ENCODE assay signal across 1 cellular context in the genomic region with DNA sequence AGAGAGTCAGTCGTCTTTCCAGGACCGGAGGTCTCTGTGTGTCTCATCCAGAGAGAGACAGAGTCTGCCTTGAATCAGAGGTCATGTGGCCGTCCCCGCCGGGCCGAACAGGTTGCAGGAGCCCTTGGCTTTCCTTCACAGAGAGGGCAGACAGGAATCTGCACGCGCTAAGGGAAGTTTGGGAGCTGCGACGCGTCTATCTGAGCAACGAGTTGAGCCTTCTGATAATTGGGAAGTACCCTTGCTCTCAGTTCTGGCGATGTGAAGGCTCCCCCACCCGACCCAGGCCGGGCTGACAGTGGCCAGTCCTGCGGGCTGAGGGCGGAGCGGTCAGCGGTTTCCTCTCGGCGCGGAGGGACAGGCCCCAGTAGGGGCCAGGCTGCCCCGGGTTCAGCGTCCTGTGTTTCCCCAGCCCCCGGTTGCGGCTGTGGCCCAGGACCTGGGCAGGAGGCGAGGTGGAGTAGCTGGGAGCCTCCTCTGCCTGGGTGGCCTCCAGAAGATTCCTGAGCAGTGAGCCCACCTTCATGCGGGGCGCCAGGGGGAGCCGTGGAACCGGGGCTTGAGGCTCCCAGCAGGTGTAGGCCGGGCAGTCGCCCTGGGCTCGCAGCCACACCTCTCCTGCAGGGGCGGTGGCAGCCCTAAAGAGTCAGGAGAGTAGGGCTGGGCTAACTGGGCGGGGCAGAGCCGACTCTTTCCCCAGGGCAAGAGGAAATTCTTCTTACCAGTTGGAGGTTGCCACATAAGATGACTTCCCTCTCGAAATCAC.
TF ChIP-seq lines count a peak whose summit lies in the region.

No MANE protein-coding gene starts in this region.

TF ChIP-seq in HepG2, 621 proteins besides CTCF, POLR2A, EP300 and RAD21 (continues in another document):
- peak; percentile 35 for TF ChIP-seq AGO2 (optimal IDR thresholded peaks at IDR 0.05; ENCODE audit: low read depth, low read length)
- TF ChIP-seq KLF11 (CRISPR knock-in tag; IDR thresholded peaks at IDR 0.05), result no peak
- TF ChIP-seq PHB2 (IDR thresholded peaks at IDR 0.05; ENCODE audit: partially characterized antibody), result no peak
- no peak for TF ChIP-seq GATAD1 (CRISPR knock-in tag; IDR thresholded peaks at IDR 0.05)
- no peak; the same call in 1 of the 2 replicates for TF ChIP-seq KDM2A (CRISPR knock-in tag; IDR thresholded peaks at IDR 0.05; ENCODE audit: borderline replicate concordance, low read depth)
- TF ChIP-seq, protein P1, sequence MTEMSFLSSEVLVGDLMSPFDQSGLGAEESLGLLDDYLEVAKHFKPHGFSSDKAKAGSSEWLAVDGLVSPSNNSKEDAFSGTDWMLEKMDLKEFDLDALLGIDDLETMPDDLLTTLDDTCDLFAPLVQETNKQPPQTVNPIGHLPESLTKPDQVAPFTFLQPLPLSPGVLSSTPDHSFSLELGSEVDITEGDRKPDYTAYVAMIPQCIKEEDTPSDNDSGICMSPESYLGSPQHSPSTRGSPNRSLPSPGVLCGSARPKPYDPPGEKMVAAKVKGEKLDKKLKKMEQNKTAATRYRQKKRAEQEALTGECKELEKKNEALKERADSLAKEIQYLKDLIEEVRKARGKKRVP (CRISPR knock-in tag; IDR thresholded peaks at IDR 0.05), result no peak
- no peak for TF ChIP-seq ZNF138 (CRISPR knock-in tag; IDR thresholded peaks at IDR 0.05; ENCODE audit: low read depth)
- no peak for TF ChIP-seq ZNF703 (CRISPR knock-in tag; IDR thresholded peaks at IDR 0.05; ENCODE audit: borderline replicate concordance)
- 0 out of 2 replicates have a peak, but pooled peaks have one; percentile 18 for TF ChIP-seq MYC (CRISPR knock-in tag; IDR thresholded peaks at IDR 0.05; ENCODE audit: borderline replicate concordance)
- TF ChIP-seq ZMYM4 (CRISPR knock-in tag; IDR thresholded peaks at IDR 0.05), result no peak
- no peak for TF ChIP-seq ASH2L (IDR thresholded peaks at IDR 0.05; ENCODE audit: insufficient read length, low read depth, low read length)
- no peak for TF ChIP-seq ZNF430 (CRISPR knock-in tag; IDR thresholded peaks at IDR 0.05)
- TF ChIP-seq ZZZ3 (CRISPR knock-in tag; IDR thresholded peaks at IDR 0.05; ENCODE audit: borderline replicate concordance), result no peak
- TF ChIP-seq, protein P2, sequence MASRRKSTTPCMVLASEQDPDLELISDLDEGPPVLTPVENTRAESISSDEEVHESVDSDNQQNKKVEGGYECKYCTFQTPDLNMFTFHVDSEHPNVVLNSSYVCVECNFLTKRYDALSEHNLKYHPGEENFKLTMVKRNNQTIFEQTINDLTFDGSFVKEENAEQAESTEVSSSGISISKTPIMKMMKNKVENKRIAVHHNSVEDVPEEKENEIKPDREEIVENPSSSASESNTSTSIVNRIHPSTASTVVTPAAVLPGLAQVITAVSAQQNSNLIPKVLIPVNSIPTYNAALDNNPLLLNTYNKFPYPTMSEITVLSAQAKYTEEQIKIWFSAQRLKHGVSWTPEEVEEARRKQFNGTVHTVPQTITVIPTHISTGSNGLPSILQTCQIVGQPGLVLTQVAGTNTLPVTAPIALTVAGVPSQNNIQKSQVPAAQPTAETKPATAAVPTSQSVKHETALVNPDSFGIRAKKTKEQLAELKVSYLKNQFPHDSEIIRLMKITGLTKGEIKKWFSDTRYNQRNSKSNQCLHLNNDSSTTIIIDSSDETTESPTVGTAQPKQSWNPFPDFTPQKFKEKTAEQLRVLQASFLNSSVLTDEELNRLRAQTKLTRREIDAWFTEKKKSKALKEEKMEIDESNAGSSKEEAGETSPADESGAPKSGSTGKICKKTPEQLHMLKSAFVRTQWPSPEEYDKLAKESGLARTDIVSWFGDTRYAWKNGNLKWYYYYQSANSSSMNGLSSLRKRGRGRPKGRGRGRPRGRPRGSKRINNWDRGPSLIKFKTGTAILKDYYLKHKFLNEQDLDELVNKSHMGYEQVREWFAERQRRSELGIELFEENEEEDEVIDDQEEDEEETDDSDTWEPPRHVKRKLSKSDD (CRISPR knock-in tag; IDR thresholded peaks at IDR 0.05; ENCODE audit: low read depth), result no peak
- TF ChIP-seq RFXAP (CRISPR knock-in tag; IDR thresholded peaks at IDR 0.05; ENCODE audit: borderline replicate concordance), result no peak
- TF ChIP-seq, protein P3, sequence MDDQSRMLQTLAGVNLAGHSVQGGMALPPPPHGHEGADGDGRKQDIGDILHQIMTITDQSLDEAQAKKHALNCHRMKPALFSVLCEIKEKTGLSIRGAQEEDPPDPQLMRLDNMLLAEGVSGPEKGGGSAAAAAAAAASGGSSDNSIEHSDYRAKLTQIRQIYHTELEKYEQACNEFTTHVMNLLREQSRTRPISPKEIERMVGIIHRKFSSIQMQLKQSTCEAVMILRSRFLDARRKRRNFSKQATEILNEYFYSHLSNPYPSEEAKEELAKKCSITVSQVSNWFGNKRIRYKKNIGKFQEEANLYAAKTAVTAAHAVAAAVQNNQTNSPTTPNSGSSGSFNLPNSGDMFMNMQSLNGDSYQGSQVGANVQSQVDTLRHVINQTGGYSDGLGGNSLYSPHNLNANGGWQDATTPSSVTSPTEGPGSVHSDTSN (CRISPR knock-in tag; IDR thresholded peaks at IDR 0.05; ENCODE audit: borderline replicate concordance), result no peak
- no peak for TF ChIP-seq FOXO1 (CRISPR knock-in tag; IDR thresholded peaks at IDR 0.05)
- no peak for TF ChIP-seq ZNF816 (CRISPR knock-in tag; IDR thresholded peaks at IDR 0.05; ENCODE audit: borderline replicate concordance)
- TF ChIP-seq SNAI1 (CRISPR knock-in tag; IDR thresholded peaks at IDR 0.05; ENCODE audit: borderline replicate concordance), result no peak
- peak; percentile 23 for TF ChIP-seq ZFP36 (IDR thresholded peaks at IDR 0.05; ENCODE audit: borderline replicate concordance, low read depth, low read length, partially characterized antibody)
- peak; percentile 88 for TF ChIP-seq ZBTB33 (CRISPR knock-in tag; IDR thresholded peaks at IDR 0.05)
- TF ChIP-seq, protein P4, sequence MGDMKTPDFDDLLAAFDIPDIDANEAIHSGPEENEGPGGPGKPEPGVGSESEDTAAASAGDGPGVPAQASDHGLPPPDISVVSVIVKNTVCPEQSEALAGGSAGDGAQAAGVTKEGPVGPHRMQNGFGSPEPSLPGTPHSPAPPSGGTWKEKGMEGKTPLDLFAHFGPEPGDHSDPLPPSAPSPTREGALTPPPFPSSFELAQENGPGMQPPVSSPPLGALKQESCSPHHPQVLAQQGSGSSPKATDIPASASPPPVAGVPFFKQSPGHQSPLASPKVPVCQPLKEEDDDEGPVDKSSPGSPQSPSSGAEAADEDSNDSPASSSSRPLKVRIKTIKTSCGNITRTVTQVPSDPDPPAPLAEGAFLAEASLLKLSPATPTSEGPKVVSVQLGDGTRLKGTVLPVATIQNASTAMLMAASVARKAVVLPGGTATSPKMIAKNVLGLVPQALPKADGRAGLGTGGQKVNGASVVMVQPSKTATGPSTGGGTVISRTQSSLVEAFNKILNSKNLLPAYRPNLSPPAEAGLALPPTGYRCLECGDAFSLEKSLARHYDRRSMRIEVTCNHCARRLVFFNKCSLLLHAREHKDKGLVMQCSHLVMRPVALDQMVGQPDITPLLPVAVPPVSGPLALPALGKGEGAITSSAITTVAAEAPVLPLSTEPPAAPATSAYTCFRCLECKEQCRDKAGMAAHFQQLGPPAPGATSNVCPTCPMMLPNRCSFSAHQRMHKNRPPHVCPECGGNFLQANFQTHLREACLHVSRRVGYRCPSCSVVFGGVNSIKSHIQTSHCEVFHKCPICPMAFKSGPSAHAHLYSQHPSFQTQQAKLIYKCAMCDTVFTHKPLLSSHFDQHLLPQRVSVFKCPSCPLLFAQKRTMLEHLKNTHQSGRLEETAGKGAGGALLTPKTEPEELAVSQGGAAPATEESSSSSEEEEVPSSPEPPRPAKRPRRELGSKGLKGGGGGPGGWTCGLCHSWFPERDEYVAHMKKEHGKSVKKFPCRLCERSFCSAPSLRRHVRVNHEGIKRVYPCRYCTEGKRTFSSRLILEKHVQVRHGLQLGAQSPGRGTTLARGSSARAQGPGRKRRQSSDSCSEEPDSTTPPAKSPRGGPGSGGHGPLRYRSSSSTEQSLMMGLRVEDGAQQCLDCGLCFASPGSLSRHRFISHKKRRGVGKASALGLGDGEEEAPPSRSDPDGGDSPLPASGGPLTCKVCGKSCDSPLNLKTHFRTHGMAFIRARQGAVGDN (CRISPR knock-in tag; IDR thresholded peaks at IDR 0.05), result peak; percentile 41; the same call in 1 of the 2 replicates
- TF ChIP-seq ZNF770 (CRISPR knock-in tag; IDR thresholded peaks at IDR 0.05), result peak; percentile 42; the same call in 1 of the 2 replicates
- TF ChIP-seq MAZ (IDR thresholded peaks at IDR 0.05; ENCODE audit: borderline replicate concordance, low read depth, low read length), result peak; percentile 21; the same call in 1 of the 2 replicates
- no peak for TF ChIP-seq MAZ (CRISPR knock-in tag; IDR thresholded peaks at IDR 0.05; ENCODE audit: low read depth)
- TF ChIP-seq FOXA1 (IDR thresholded peaks at IDR 0.05), result no peak
- no peak for TF ChIP-seq FOXA1 (CRISPR knock-in tag; IDR thresholded peaks at IDR 0.05)
- no peak for TF ChIP-seq KMT2A (CRISPR knock-in tag; IDR thresholded peaks at IDR 0.05)
- no peak for TF ChIP-seq ZBTB46 (CRISPR knock-in tag; IDR thresholded peaks at IDR 0.05; ENCODE audit: borderline replicate concordance)
- no peak for TF ChIP-seq ZNF335 (CRISPR knock-in tag; IDR thresholded peaks at IDR 0.05)
- TF ChIP-seq KLF13 (CRISPR knock-in tag; IDR thresholded peaks at IDR 0.05), result no peak
- TF ChIP-seq NFYB (CRISPR knock-in tag; IDR thresholded peaks at IDR 0.05), result no peak
- no peak for TF ChIP-seq ZNF180 (CRISPR knock-in tag; IDR thresholded peaks at IDR 0.05; ENCODE audit: borderline replicate concordance, low read depth)
- no peak for TF ChIP-seq ZNF354B (CRISPR knock-in tag; IDR thresholded peaks at IDR 0.05)
- no peak for TF ChIP-seq ZNF558 (CRISPR knock-in tag; IDR thresholded peaks at IDR 0.05; ENCODE audit: borderline replicate concordance)
- TF ChIP-seq STAG1 (CRISPR knock-in tag; IDR thresholded peaks at IDR 0.05), result peak; percentile 69
- TF ChIP-seq, protein P5, sequence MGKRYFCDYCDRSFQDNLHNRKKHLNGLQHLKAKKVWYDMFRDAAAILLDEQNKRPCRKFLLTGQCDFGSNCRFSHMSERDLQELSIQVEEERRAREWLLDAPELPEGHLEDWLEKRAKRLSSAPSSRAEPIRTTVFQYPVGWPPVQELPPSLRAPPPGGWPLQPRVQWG (CRISPR knock-in tag; IDR thresholded peaks at IDR 0.05; ENCODE audit: borderline replicate concordance, low read depth), result no peak
- peak; percentile 55 for TF ChIP-seq ZBTB38 (CRISPR knock-in tag; IDR thresholded peaks at IDR 0.05)
- TF ChIP-seq ZNF382 (CRISPR knock-in tag; IDR thresholded peaks at IDR 0.05; ENCODE audit: borderline replicate concordance), result no peak
- TF ChIP-seq SNAPC5 (CRISPR knock-in tag; IDR thresholded peaks at IDR 0.05; ENCODE audit: borderline replicate concordance), result no peak
- TF ChIP-seq ZNF724P (CRISPR knock-in tag; IDR thresholded peaks at IDR 0.05; ENCODE audit: borderline replicate concordance), result no peak
- TF ChIP-seq GABPB1 (CRISPR knock-in tag; IDR thresholded peaks at IDR 0.05), result peak; percentile 33; the same call in 1 of the 2 replicates
- no peak for TF ChIP-seq PHF21A (CRISPR knock-in tag; IDR thresholded peaks at IDR 0.05)
- no peak for TF ChIP-seq SRSF4 (IDR thresholded peaks at IDR 0.05; ENCODE audit: low read depth, low read length, poor library complexity, severe bottlenecking)
- TF ChIP-seq ZNF160 (CRISPR knock-in tag; IDR thresholded peaks at IDR 0.05), result no peak
- TF ChIP-seq ATF3 (CRISPR knock-in tag; IDR thresholded peaks at IDR 0.05), result no peak
- TF ChIP-seq IKZF4 (CRISPR knock-in tag; IDR thresholded peaks at IDR 0.05; ENCODE audit: borderline replicate concordance, low read depth, not compliant biosample characterization), result no peak
- TF ChIP-seq EED (CRISPR knock-in tag; IDR thresholded peaks at IDR 0.05), result no peak
